22 cellular contexts compared by ENCODE assay signal in the genomic region with DNA sequence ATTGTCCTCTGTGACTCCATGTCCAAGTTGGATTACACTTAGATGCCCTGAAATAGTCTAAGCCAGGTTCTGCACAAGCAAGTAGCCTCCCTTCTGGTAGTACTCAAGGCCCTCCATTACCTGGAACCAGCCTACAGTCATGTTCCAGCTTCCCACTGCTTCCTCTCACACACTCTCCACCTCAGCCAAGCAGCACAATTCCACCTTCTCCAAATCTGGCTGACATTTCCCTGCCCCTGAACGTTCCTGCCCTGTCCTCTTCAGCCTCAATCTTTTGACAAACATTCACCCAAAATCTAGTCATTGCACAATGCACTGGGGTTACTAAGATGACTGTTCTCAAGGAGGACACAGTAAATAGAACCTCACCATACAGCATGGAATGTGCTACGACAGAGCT.
"Had no signal": no experiment of that assay in that cellular context is flagged by ENCODE, and none has a peak within 500 bp of the region (broad histone marks: within the 10 kb centered on the region; RNA-seq: fewer than 3 reads in every experiment).

No MANE protein-coding gene starts in this region.

- H3K9me3 Mint-ChIP-seq: IgD-negative memory B cell had no signal

- H3K36me3 Mint-ChIP-seq: IgD-negative memory B cell had no signal

- DNase-seq: Kasumi-1, MM.1S, NCI-H1092, NCI-H1105 treated with DMSO at 0.1 percent for 48 hours, NCI-H1417 treated with DMSO at 0.1 percent for 48 hours, NCI-H146, NCI-H1694 treated with DMSO at 0.1 percent for 48 hours, NCI-H1930, NCI-H2081, NCI-H2107, NCI-H2227 treated with DMSO at 0.1 percent for 48 hours, NCI-H524, NCI-H526 treated with DMSO at 0.1 percent for 48 hours, NCI-H748 treated with DMSO at 0.1 percent for 48 hours, SHP77 treated with DMSO at 0.1 percent for 48 hours, SJCRH30 had no signal

- H3K4me1 Mint-ChIP-seq: IgD-negative memory B cell had no signal

- FAIRE-seq: K562 had no signal

- ATAC-seq: K562, Panc1, SK-N-SH treated with all-trans-retinoic acid at 6 μM for 48 hours had no signal

- H3K4me3 Mint-ChIP-seq: IgD-negative memory B cell had no signal

- H3K4me3 ChIP-seq: K562, SJCRH30 had no signal

- H3K27ac Mint-ChIP-seq: IgD-negative memory B cell had no signal

- H3K9me3 ChIP-seq: SJCRH30 had no signal

- H3K27ac ChIP-seq: KMS-11, RWPE1, SJCRH30 had no signal

- H3K36me3 ChIP-seq: SJCRH30 had no signal

- H3K27me3 ChIP-seq: SJCRH30 had no signal
